In genomic region chr14:96493178-96493577, GRCh38 we compare ENCODE assay signal across 20 cellular contexts. TPM values are rescaled to one million over a fixed set of nuclear protein-coding genes. Genes with fewer than 3 reads are reported as not detected.
A peak's percentile ranks its signal among the peaks of the same experiment; 100 is the strongest.
DNase-seq lines count a peak whose midpoint lies in the region; ATAC-seq and TF ChIP-seq lines count a peak whose summit lies in the region.
"Had no signal": no experiment of that assay in that cellular context is flagged by ENCODE, and none has a peak within 500 bp of the region (broad histone marks: within the 10 kb centered on the region; RNA-seq: fewer than 3 reads in every experiment).

No MANE protein-coding gene starts in this region.

- ATAC-seq in activated B cell treated with CpG ODN at 0.5 μM for 24 hours (ENCODE audit: low read depth), result peak; percentile 34
- no peak for ATAC-seq in stimulated activated memory B cell treated with anti-CD40 and anti-IgM and Interleukin-4, amounts not matched to agents 10 μg/mL and 1 μg/mL and 100 μg/mL, for 72 hours
- no peak for ATAC-seq in GM18861 (IDR thresholded peaks at IDR 0.05; ENCODE audit: unreplicated experiment)
- ATAC-seq: CD8-positive, alpha-beta T cell; GM12878 had no signal

- H3K4me2 ChIP-seq in BLaER1 treated with 17β-estradiol and CSF1 and Interleukin-3, amounts not matched to agents 10 nM and 100 nM, result peak overlapping the region; percentile 3 to 70 (median 48); a peak in 21 of 22 replicates
- H3K4me2 ChIP-seq in Karpas-422 (ENCODE audit: low read depth, low read length, poor library complexity, severe bottlenecking), result peak overlapping the region; percentile 69

- H3K27ac Mint-ChIP-seq in activated B cell treated with CpG ODN at 0.5 μM for 24 hours (peak overlapping the region; percentile 86), Calu3 (ENCODE audit: unreplicated experiment) (no peak overlapping the region)
- H3K27ac Mint-ChIP-seq in stimulated activated memory B cell treated with anti-CD40 and anti-IgM and Interleukin-4, amounts not matched to agents 10 μg/mL and 1 μg/mL and 100 μg/mL, for 72 hours, result peak overlapping the region; percentile 86
- H3K27ac Mint-ChIP-seq: CD8-positive, alpha-beta T cell had no signal

- no peaks in the 10 kb centered on the region for H3K27me3 Mint-ChIP-seq in activated B cell treated with CpG ODN at 0.5 μM for 24 hours
- no peaks in the 10 kb centered on the region for H3K27me3 Mint-ChIP-seq in stimulated activated memory B cell treated with anti-CD40 and anti-IgM and Interleukin-4, amounts not matched to agents 10 μg/mL and 1 μg/mL and 100 μg/mL, for 72 hours
- no peaks in the 10 kb centered on the region for H3K27me3 Mint-ChIP-seq in Calu3 (ENCODE audit: unreplicated experiment)

- H3K36me3 Mint-ChIP-seq in activated B cell treated with CpG ODN at 0.5 μM for 24 hours (ENCODE audit: low read depth) (no peaks in the 10 kb centered on the region), Calu3 (ENCODE audit: insufficient read depth, unreplicated experiment) (no peaks in the 10 kb centered on the region)
- no peaks in the 10 kb centered on the region for H3K36me3 Mint-ChIP-seq in stimulated activated memory B cell treated with anti-CD40 and anti-IgM and Interleukin-4, amounts not matched to agents 10 μg/mL and 1 μg/mL and 100 μg/mL, for 72 hours
- H3K36me3 Mint-ChIP-seq: CD8-positive, alpha-beta T cell had no signal

- no peaks in the 10 kb centered on the region for H3K79me2 ChIP-seq in Karpas-422 (ENCODE audit: low read length)

- H3K9me2 ChIP-seq in Karpas-422 (replicated peaks; ENCODE audit: insufficient read depth, low read length), result no peaks in the 10 kb centered on the region

- H3K9me3 ChIP-seq in BLaER1 treated with 17β-estradiol and CSF1 and Interleukin-3, amounts not matched to agents 10 nM and 100 nM (replicated peaks in 1 of 11), result peaks cover 0 to 15% (median 7%) of the 10 kb centered on the region in 11 experiments; a peak in 8 of 22 replicates
- H3K9me3 ChIP-seq in Karpas-422 (ENCODE audit: low read length), result no peaks in the 10 kb centered on the region
- H3K9me3 ChIP-seq: HAP-1 had no signal

- CTCF ChIA-PET in activated B cell treated with CpG ODN at 0.5 μM for 24 hours (lab: Charles Lee), result no interaction called here
- CTCF ChIA-PET in Calu3 (lab: Charles Lee), result no interaction called here

- H3K36me3 ChIP-seq in BLaER1 treated with 17β-estradiol and CSF1 and Interleukin-3, amounts not matched to agents 10 nM and 100 nM, result no peaks in the 10 kb centered on the region
- H3K36me3 ChIP-seq in Karpas-422 (ENCODE audit: insufficient read depth, low read length), result no peaks in the 10 kb centered on the region
- H3K36me3 ChIP-seq: HAP-1 had no signal

- POLR2A ChIA-PET in activated B cell treated with CpG ODN at 0.5 μM for 24 hours (lab: Charles Lee), result interaction anchor here (0.7 to 2.6 kb wide), 2 partner anchors 9 to 1336 kb away, joined by 3 to 15 read pairs; partner anchors contain the start of genes DICER1 and PAPOLA

- H2AFZ ChIP-seq in Karpas-422 (ENCODE audit: low read length), result 0 out of 2 replicates have a peak overlapping the region, but pooled peaks have one; percentile 35
- H2AFZ ChIP-seq: GM23248 had no signal

- BruUV-seq in Calu3 (replicated peaks; lab: Mats Ljungman, UMichigan), result no TSS peak

- H3K4me3 Mint-ChIP-seq in activated B cell treated with CpG ODN at 0.5 μM for 24 hours (peak overlapping the region; percentile 77), Calu3 (ENCODE audit: low read depth, unreplicated experiment) (no peak overlapping the region)
- H3K4me3 Mint-ChIP-seq in stimulated activated memory B cell treated with anti-CD40 and anti-IgM and Interleukin-4, amounts not matched to agents 10 μg/mL and 1 μg/mL and 100 μg/mL, for 72 hours, result peak overlapping the region; percentile 63
- H3K4me3 Mint-ChIP-seq: CD8-positive, alpha-beta T cell had no signal

- H3K4me1 Mint-ChIP-seq in activated B cell treated with CpG ODN at 0.5 μM for 24 hours (peaks cover 67% of the 10 kb centered on the region), Calu3 (ENCODE audit: low read depth, unreplicated experiment) (no peaks in the 10 kb centered on the region)
- peaks cover 55% of the 10 kb centered on the region for H3K4me1 Mint-ChIP-seq in stimulated activated memory B cell treated with anti-CD40 and anti-IgM and Interleukin-4, amounts not matched to agents 10 μg/mL and 1 μg/mL and 100 μg/mL, for 72 hours

- H3K9ac ChIP-seq in BLaER1 treated with 17β-estradiol and CSF1 and Interleukin-3, amounts not matched to agents 10 nM and 100 nM, result no peak overlapping the region
- H3K9ac ChIP-seq in Karpas-422 (ENCODE audit: low read length), result no peak overlapping the region
- H3K9ac ChIP-seq: GM23248 had no signal

- H3K4me1 ChIP-seq in BLaER1 treated with 17β-estradiol and CSF1 and Interleukin-3, amounts not matched to agents 10 nM and 100 nM, result peaks cover 37 to 61% (median 49%) of the 10 kb centered on the region in 10 experiments
- peaks cover 33% of the 10 kb centered on the region for H3K4me1 ChIP-seq in Karpas-422 (ENCODE audit: low read length)
- H3K4me1 ChIP-seq: HAP-1 had no signal

- DNase-seq in Karpas-422, result no peak
- DNase-seq in activated B cell treated with CpG ODN at 0.5 μM for 24 hours, result no peak
- DNase-seq in EL, result no peak
- no peak for DNase-seq in Calu3
- no peak for DNase-seq in SHP77 treated with DMSO at 0.1 percent for 48 hours (lab: John Stamatoyannopoulos, UW)
- DNase-seq: ACHN; CD8-positive, alpha-beta T cell; DMS 273 treated with DMSO at 0.1 percent for 48 hours; DMS53; GF-D8; GM23248; IMR-90; Kasumi-1; KBM-7 had no signal

- H3K9me3 Mint-ChIP-seq in activated B cell treated with CpG ODN at 0.5 μM for 24 hours, result no peaks in the 10 kb centered on the region
- no peaks in the 10 kb centered on the region for H3K9me3 Mint-ChIP-seq in stimulated activated memory B cell treated with anti-CD40 and anti-IgM and Interleukin-4, amounts not matched to agents 10 μg/mL and 1 μg/mL and 100 μg/mL, for 72 hours
- H3K9me3 Mint-ChIP-seq in Calu3 (ENCODE audit: low read depth, unreplicated experiment), result no peaks in the 10 kb centered on the region
- H3K9me3 Mint-ChIP-seq: CD8-positive, alpha-beta T cell had no signal

- no peak overlapping the region for H3K27ac ChIP-seq in BLaER1 treated with 17β-estradiol and CSF1 and Interleukin-3, amounts not matched to agents 10 nM and 100 nM
- H3K27ac ChIP-seq in Karpas-422 (ENCODE audit: low read length), result no peak overlapping the region
- H3K27ac ChIP-seq: GM23248, HL-60 had no signal

- H3K27me3 ChIP-seq in BLaER1 treated with 17β-estradiol and CSF1 and Interleukin-3, amounts not matched to agents 10 nM and 100 nM, result no peaks in the 10 kb centered on the region
- H3K27me3 ChIP-seq in Karpas-422 (ENCODE audit: low read length), result no peaks in the 10 kb centered on the region

- intact Hi-C loops in activated B cell treated with CpG ODN at 0.5 μM for 24 hours (cut with micrococcal nuclease), result loop anchor here (1.0 to 10.0 kb wide), 2 partner anchors 9 to 1228 kb away; partner anchors contain the start of gene PAPOLA
- intact Hi-C loops in Calu3 (cut with micrococcal nuclease; ENCODE audit: unreplicated experiment), result no loop called here

- H4K20me1 ChIP-seq in BLaER1 treated with 17β-estradiol and CSF1 and Interleukin-3, amounts not matched to agents 10 nM and 100 nM, result no peaks in the 10 kb centered on the region
- H4K20me1 ChIP-seq in Karpas-422 (ENCODE audit: insufficient read depth, low read depth, low read length), result no peaks in the 10 kb centered on the region

- H3K4me3 ChIP-seq in BLaER1 treated with 17β-estradiol and CSF1 and Interleukin-3, amounts not matched to agents 10 nM and 100 nM, result no peak overlapping the region
- peak overlapping the region; percentile 35 for H3K4me3 ChIP-seq in Karpas-422 (ENCODE audit: low read length)
- H3K4me3 ChIP-seq: GM12878, GM23248, HAP-1 had no signal

- no peak for TF ChIP-seq CTCF in activated B cell treated with CpG ODN at 0.5 μM for 24 hours (IDR thresholded peaks at IDR 0.05)
- no peak for TF ChIP-seq CTCF in Calu3 (IDR thresholded peaks at IDR 0.05; ENCODE audit: unreplicated experiment)

RNA-seq across cellular contexts. Expression of gene PAPOLA, which starts 9.0 kb away (rescaled TPM):
- 147 and 313 TPM in 2 replicates for total RNA-seq in Karpas-422 (2014; rRNA removed; shearing (Covaris generic); ENCODE audit: low replicate concordance)
- total RNA-seq in activated B cell treated with CpG ODN at 0.5 μM for 24 hours, result 205 and 255 TPM in 2 replicates
- total RNA-seq in Calu3 (2022), result 198 and 205 TPM in 2 replicates
